ENCODE assay signal across 16 cellular contexts in the genomic region with DNA sequence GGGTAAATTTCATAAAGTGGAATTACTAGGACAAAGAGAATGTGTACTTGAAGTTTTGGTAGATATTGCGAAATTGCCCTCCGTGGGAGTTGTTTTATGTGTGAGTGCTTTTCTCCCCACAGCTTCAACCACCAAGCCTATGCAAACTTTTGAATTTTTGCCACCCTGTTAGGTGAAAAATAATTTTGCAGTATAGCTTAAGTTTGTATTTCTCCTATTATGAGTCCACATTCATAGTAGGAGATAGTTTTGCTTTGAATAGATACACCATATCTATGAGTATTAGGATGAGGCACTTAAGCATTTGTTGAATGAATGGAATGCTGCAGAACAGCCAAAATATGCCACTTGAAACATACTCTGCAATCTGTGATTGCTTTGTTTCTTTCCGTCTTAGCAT. TPM values are rescaled to one million over a fixed set of nuclear protein-coding genes. Genes with fewer than 3 reads are reported as not detected.
DNase-seq lines count a peak whose midpoint lies in the region; ATAC-seq and TF ChIP-seq lines count a peak whose summit lies in the region.
"Had no signal": no experiment of that assay in that cellular context is flagged by ENCODE, and none has a peak within 500 bp of the region (broad histone marks: within the 10 kb centered on the region; RNA-seq: fewer than 3 reads in every experiment).

No MANE protein-coding gene starts in this region.

- intact Hi-C loops in MCF 10A (cut with micrococcal nuclease) = no loop called here
- intact Hi-C loops in breast epithelium (cut with DNase I; ENCODE audit: low total_unique reads) = no loop called here

- H3K36me3 Mint-ChIP-seq in MCF 10A (ENCODE audit: insufficient read depth, unreplicated experiment) = peaks cover 16% of the 10 kb centered on the region
- peaks cover 7 to 32% (median 11%) of the 10 kb centered on the region in 3 donors for H3K36me3 Mint-ChIP-seq in immature natural killer cell

- H3K27ac Mint-ChIP-seq in MCF 10A (ENCODE audit: low read depth, unreplicated experiment) (no peak overlapping the region), immature natural killer cell (peak overlapping the region; percentile 49 to 93 (median 78))
- H3K27ac Mint-ChIP-seq: activated CD4-positive, alpha-beta T cell treated with anti-CD3 and anti-CD28 coated beads, Interleukin-2, amount 10 ng/mL, durations not matched to agents 7 days and 5 days; T-helper 17 cell had no signal

- H3K9me2 ChIP-seq in MM.1S (replicated peaks; ENCODE audit: insufficient read depth, low read length) = no peaks in the 10 kb centered on the region

- CTCF ChIA-PET in MCF 10A (lab: Yijun Ruan, JAX) = interaction anchor here (0.8 kb wide), 1 partner anchor 56 kb away, joined by 4 read pairs; no protein-coding TSS in a partner anchor

- no peaks in the 10 kb centered on the region for H3K27me3 ChIP-seq in breast epithelium
- H3K27me3 ChIP-seq in upper lobe of left lung = no peaks in the 10 kb centered on the region
- no peaks in the 10 kb centered on the region for H3K27me3 ChIP-seq in MM.1S (replicated peaks; ENCODE audit: insufficient read depth, low read length)
- H3K27me3 ChIP-seq: gastrocnemius medialis, neutrophil, vagina had no signal

- H3K27ac ChIP-seq in breast epithelium (no peak overlapping the region), upper lobe of left lung (peak overlapping the region in 1 of 4 donors; percentile 65), MM.1S (ENCODE audit: low read length) (no peak overlapping the region)
- H3K27ac ChIP-seq: gastrocnemius medialis, neutrophil, vagina had no signal

- POLR2A ChIA-PET in MCF 10A (lab: Yijun Ruan, JAX) = no interaction called here

- H3K36me3 ChIP-seq in breast epithelium (no peaks in the 10 kb centered on the region), upper lobe of left lung (peaks cover 0 to 2% (median under 1%) of the 10 kb centered on the region in 4 donors), MM.1S (replicated peaks; ENCODE audit: insufficient read depth, low read length) (no peaks in the 10 kb centered on the region)
- H3K36me3 ChIP-seq: gastrocnemius medialis, vagina had no signal

- H3K4me1 ChIP-seq in breast epithelium (no peaks in the 10 kb centered on the region), upper lobe of left lung (peaks cover 3 to 12% (median 7%) of the 10 kb centered on the region in 4 donors), MM.1S (ENCODE audit: low read length) (no peaks in the 10 kb centered on the region)
- H3K4me1 ChIP-seq: gastrocnemius medialis had no signal

- H4K20me1 ChIP-seq in MM.1S (ENCODE audit: insufficient read depth, low read length) = no peaks in the 10 kb centered on the region

- no peaks in the 10 kb centered on the region for H3K79me2 ChIP-seq in MM.1S (ENCODE audit: low read length)

- no peak for TF ChIP-seq POLR2A in breast epithelium (IDR thresholded peaks at IDR 0.05)
- no peak for TF ChIP-seq POLR2A in upper lobe of left lung (IDR thresholded peaks at IDR 0.05)

- H3K4me1 Mint-ChIP-seq in MCF 10A (ENCODE audit: insufficient read depth, unreplicated experiment) (peaks cover 7% of the 10 kb centered on the region), immature natural killer cell (peaks cover 34 to 65% of the 10 kb centered on the region in 2 donors)

- no peak overlapping the region for H2AFZ ChIP-seq in MM.1S (ENCODE audit: low read length)

- in situ Hi-C loops in astrocyte of the cerebellum (cut with HindIII; ENCODE audit: low sequenced_read_pairs) (no loop called here), GM13977 (cut with MboI; ENCODE audit: low pct_unique_long_range_greater_than_20kb, low sequenced_read_pairs, unreplicated experiment) (no loop called here)

- H3K9me3 ChIP-seq in breast epithelium (no peaks in the 10 kb centered on the region), upper lobe of left lung (no peaks in the 10 kb centered on the region), MM.1S (replicated peaks; ENCODE audit: insufficient read depth, low read length) (no peaks in the 10 kb centered on the region)
- H3K9me3 ChIP-seq: gastrocnemius medialis, neutrophil, vagina had no signal

- no peaks in the 10 kb centered on the region for H3F3A ChIP-seq in MM.1S (ENCODE audit: insufficient read depth, low read length)

- H3K27me3 Mint-ChIP-seq in MCF 10A (ENCODE audit: insufficient read depth, unreplicated experiment) = no peaks in the 10 kb centered on the region
- no peaks in the 10 kb centered on the region for H3K27me3 Mint-ChIP-seq in immature natural killer cell (ENCODE audit: low read depth in 3 of 3)
- H3K27me3 Mint-ChIP-seq: activated CD4-positive, alpha-beta T cell treated with anti-CD3 and anti-CD28 coated beads, Interleukin-2, amount 10 ng/mL, durations not matched to agents 7 days and 5 days; T-helper 17 cell had no signal

- DNase-seq in MCF 10A (ENCODE audit: unreplicated experiment) (peak; percentile 23), breast epithelium (ENCODE audit: low spot score in 2 of 2) (no peak), astrocyte of the cerebellum (ENCODE audit: low read depth) (peak; percentile 38), immature natural killer cell (no peak), upper lobe of left lung (no peak), MM.1S (no peak), GM13977 (ENCODE audit: low spot score) (no peak)
- DNase-seq in activated T-cell treated with anti-CD3 and anti-CD28 coated beads, Interleukin-2, amount 50 U/mL, for 1 hour = no peak
- DNase-seq: ACHN; activated CD4-positive, alpha-beta T cell treated with anti-CD3 and anti-CD28 coated beads, Interleukin-2, amount 10 ng/mL, durations not matched to agents 7 days and 5 days; activated gamma-delta T cell treated with Interleukin-2 at 50 U/mL for 16 hours; gastrocnemius medialis; H7; T-helper 17 cell had no signal

- H3K4me3 Mint-ChIP-seq in MCF 10A (ENCODE audit: unreplicated experiment) (no peak overlapping the region), immature natural killer cell (peak overlapping the region; percentile 60 to 83 (median 71))
- H3K4me3 Mint-ChIP-seq: activated CD4-positive, alpha-beta T cell treated with anti-CD3 and anti-CD28 coated beads, Interleukin-2, amount 10 ng/mL, durations not matched to agents 7 days and 5 days; T-helper 17 cell had no signal

- TF ChIP-seq CTCF in MCF 10A (IDR thresholded peaks at IDR 0.05; ENCODE audit: unreplicated experiment) (no peak), breast epithelium (IDR thresholded peaks at IDR 0.05) (no peak), astrocyte of the cerebellum (IDR thresholded peaks at IDR 0.05; ENCODE audit: low read depth, low read length, missing control alignments) (no peak), upper lobe of left lung (IDR thresholded peaks at IDR 0.05) (no peak), MM.1S (IDR thresholded peaks at IDR 0.05; ENCODE audit: low read length) (no peak), GM13977 (IDR thresholded peaks at IDR 0.05; ENCODE audit: extremely low read depth, insufficient read depth, missing control alignments) (no peak)

- BruUV-seq in MCF 10A (replicated peaks; lab: Mats Ljungman, UMichigan) = no TSS peak

- ATAC-seq in upper lobe of left lung (ENCODE audit: low FRiP score in 2 of 2) = peak; percentile 37 to 38
- ATAC-seq: gastrocnemius medialis, T-helper 17 cell had no signal

- H3K9me3 Mint-ChIP-seq in MCF 10A (ENCODE audit: unreplicated experiment) = no peaks in the 10 kb centered on the region
- no peaks in the 10 kb centered on the region for H3K9me3 Mint-ChIP-seq in immature natural killer cell

- no peak overlapping the region for H3K4me3 ChIP-seq in breast epithelium
- H3K4me3 ChIP-seq in astrocyte of the cerebellum (ENCODE audit: low read depth, low read length) = no peak overlapping the region
- H3K4me3 ChIP-seq in upper lobe of left lung = no peak overlapping the region
- no peak overlapping the region for H3K4me3 ChIP-seq in MM.1S (ENCODE audit: low read length)
- H3K4me3 ChIP-seq: gastrocnemius medialis, vagina had no signal

- 58% methylated on average over 3 of the region's 3 CpGs for WGBS in upper lobe of left lung, 2 donors

- H3K9ac ChIP-seq in MM.1S (ENCODE audit: low read length) = no peak overlapping the region

- no peak for TF ChIP-seq EP300 in upper lobe of left lung (IDR thresholded peaks at IDR 0.05)

- H3K4me2 ChIP-seq in MM.1S (ENCODE audit: low read depth, low read length) = no peak overlapping the region

RNA-seq across cellular contexts. Expression of a gene that starts 43.6 kb away (rescaled TPM):
- total RNA-seq in MCF 10A (2022) (12.4 and 16.1 TPM in 2 replicates), breast epithelium (10 to 100 TPM; 43.3 to 73.0 (median 48.9) TPM), upper lobe of left lung (10 to 100 TPM; 23.3 to 72.3 (median 28.5) TPM)
- 10 to 100 TPM in 2 of 3 donors, 1 to 10 TPM in 1; 7.2 to 19.3 (median 15.7) TPM for polyA plus RNA-seq in immature natural killer cell

Comparison
In these comparisons a context has a peak if more than half of its experiments do, and no peak if none do; other contexts are left out.
1. DNase-seq: peak in MCF 10A (single experiment) and astrocyte of the cerebellum (single experiment); none in breast epithelium (0 of 2), immature natural killer cell (0 of 3), upper lobe of left lung (0 of 2), MM.1S (single experiment), GM13977 (single experiment) and activated T-cell treated with anti-CD3 and anti-CD28 coated beads, Interleukin-2, amount 50 U/mL, for 1 hour (single experiment).